In genomic region chr21:15058718-15059316, GRCh38 we compare ENCODE assay signal across 9 cellular contexts. TPM values are rescaled to one million over a fixed set of nuclear protein-coding genes. Genes with fewer than 3 reads are reported as not detected.
DNase-seq lines count a peak whose midpoint lies in the region; ATAC-seq and TF ChIP-seq lines count a peak whose summit lies in the region.
"Had no signal": no experiment of that assay in that cellular context is flagged by ENCODE, and none has a peak within 500 bp of the region (broad histone marks: within the 10 kb centered on the region; RNA-seq: fewer than 3 reads in every experiment).

No MANE protein-coding gene starts in this region.

- H3K4me1 Mint-ChIP-seq in activated CD8-positive, alpha-beta memory T cell treated with anti-CD3 and anti-CD28 coated beads, Interleukin-2, amount 10 ng/mL, durations not matched to agents 7 days and 5 days: peaks cover 56% of the 10 kb centered on the region
- peaks cover 43 to 93% of the 10 kb centered on the region in 2 donors for H3K4me1 Mint-ChIP-seq in stimulated activated naive B cell treated with anti-CD40 and anti-IgM and Interleukin-4, amounts not matched to agents 10 μg/mL and 1 μg/mL and 100 μg/mL, for 72 hours

- CTCF ChIA-PET in activated CD8-positive, alpha-beta memory T cell treated with anti-CD3 and anti-CD28 coated beads, Interleukin-2, amount 10 ng/mL, durations not matched to agents 7 days and 5 days (lab: Charles Lee): interaction anchor here (0.9 kb wide), 1 partner anchor 8 kb away, joined by 3 read pairs; no protein-coding TSS in a partner anchor
- CTCF ChIA-PET in PC-9 (lab: Charles Lee): no interaction called here

- H3K27ac Mint-ChIP-seq in activated CD8-positive, alpha-beta memory T cell treated with anti-CD3 and anti-CD28 coated beads, Interleukin-2, amount 10 ng/mL, durations not matched to agents 7 days and 5 days: peak overlapping the region; percentile 22
- peak overlapping the region; percentile 49 for H3K27ac Mint-ChIP-seq in stimulated activated naive B cell treated with anti-CD40 and anti-IgM and Interleukin-4, amounts not matched to agents 10 μg/mL and 1 μg/mL and 100 μg/mL, for 72 hours

- POLR2A ChIA-PET in PC-9 (lab: Charles Lee; ENCODE audit: unreplicated experiment): no interaction called here

- H3K36me3 Mint-ChIP-seq in activated CD8-positive, alpha-beta memory T cell treated with anti-CD3 and anti-CD28 coated beads, Interleukin-2, amount 10 ng/mL, durations not matched to agents 7 days and 5 days: no peaks in the 10 kb centered on the region
- H3K36me3 Mint-ChIP-seq in stimulated activated naive B cell treated with anti-CD40 and anti-IgM and Interleukin-4, amounts not matched to agents 10 μg/mL and 1 μg/mL and 100 μg/mL, for 72 hours: peaks cover 0 to 5% of the 10 kb centered on the region in 2 donors

- H2AFZ ChIP-seq in PC-9: no peak overlapping the region

- H3K4me3 Mint-ChIP-seq in activated CD8-positive, alpha-beta memory T cell treated with anti-CD3 and anti-CD28 coated beads, Interleukin-2, amount 10 ng/mL, durations not matched to agents 7 days and 5 days: peak overlapping the region; percentile 35
- H3K4me3 Mint-ChIP-seq in stimulated activated naive B cell treated with anti-CD40 and anti-IgM and Interleukin-4, amounts not matched to agents 10 μg/mL and 1 μg/mL and 100 μg/mL, for 72 hours: peak overlapping the region; percentile 74 to 77

- no peaks in the 10 kb centered on the region for H3K9me2 ChIP-seq in PC-9 (ENCODE audit: insufficient read depth)

- no TSS peak for BruUV-seq in PC-9 (replicated peaks; lab: Mats Ljungman, UMichigan)

- no peaks in the 10 kb centered on the region for H3K9me3 Mint-ChIP-seq in activated CD8-positive, alpha-beta memory T cell treated with anti-CD3 and anti-CD28 coated beads, Interleukin-2, amount 10 ng/mL, durations not matched to agents 7 days and 5 days (ENCODE audit: low read depth)
- no peaks in the 10 kb centered on the region for H3K9me3 Mint-ChIP-seq in stimulated activated naive B cell treated with anti-CD40 and anti-IgM and Interleukin-4, amounts not matched to agents 10 μg/mL and 1 μg/mL and 100 μg/mL, for 72 hours

- H3K27me3 ChIP-seq in PC-9 (ENCODE audit: insufficient read depth, low read depth) (no peaks in the 10 kb centered on the region), body of pancreas (no peaks in the 10 kb centered on the region)

- ATAC-seq in activated CD8-positive, alpha-beta memory T cell treated with anti-CD3 and anti-CD28 coated beads, Interleukin-2, amount 10 ng/mL, durations not matched to agents 7 days and 5 days: peak; percentile 44
- no peak for ATAC-seq in stimulated activated naive B cell treated with anti-CD40 and anti-IgM and Interleukin-4, amounts not matched to agents 10 μg/mL and 1 μg/mL and 100 μg/mL, for 72 hours (replicated peaks)
- no peak for ATAC-seq in HG03280 (IDR thresholded peaks at IDR 0.05; ENCODE audit: unreplicated experiment)
- ATAC-seq in body of pancreas: no peak

- H3K27ac ChIP-seq in PC-9: peak overlapping the region; percentile 24; the same call in 1 of the 2 replicates
- H3K27ac ChIP-seq in body of pancreas: peak overlapping the region in 1 of 4 donors; percentile 40

- peak overlapping the region; percentile 87 for H3K4me2 ChIP-seq in PC-9

- no peak for TF ChIP-seq CTCF in PC-9 (conservative IDR thresholded peaks at IDR 0.05)
- no peak for TF ChIP-seq CTCF in fibroblast of pulmonary artery (IDR thresholded peaks at IDR 0.05; ENCODE audit: low read length, missing control alignments)
- no peak for TF ChIP-seq CTCF in body of pancreas (IDR thresholded peaks at IDR 0.05)

- TF ChIP-seq POLR2A in body of pancreas (IDR thresholded peaks at IDR 0.05): no peak

- H3K4me1 ChIP-seq in PC-9 (replicated peaks; ENCODE audit: insufficient read depth) (peaks cover 50% of the 10 kb centered on the region), body of pancreas (peaks cover 83% of the 10 kb centered on the region)

- H3K79me2 ChIP-seq in PC-9 (ENCODE audit: low read depth): peaks cover 100% of the 10 kb centered on the region

- H4K20me1 ChIP-seq in PC-9 (ENCODE audit: insufficient read depth): peaks cover 21% of the 10 kb centered on the region

- H3K36me3 ChIP-seq in PC-9 (ENCODE audit: low read depth) (peaks cover 33% of the 10 kb centered on the region), body of pancreas (replicated peaks in 1 of 2; ENCODE audit: insufficient read depth in 1 of 2, low read depth in 2 of 2) (no peaks in the 10 kb centered on the region)

- no peak for DNase-seq in activated CD8-positive, alpha-beta memory T cell treated with anti-CD3 and anti-CD28 coated beads, Interleukin-2, amount 10 ng/mL, durations not matched to agents 7 days and 5 days
- no peak for DNase-seq in activated CD8-positive, alpha-beta memory T cell treated with anti-CD3 and anti-CD28 coated beads, Interleukin-2, amount 50 U/mL, for 4 hours
- no peak for DNase-seq in PC-9
- DNase-seq in fibroblast of pulmonary artery (ENCODE audit: low read depth): peak; percentile 48
- no peak for DNase-seq in stimulated activated naive B cell treated with anti-CD40 and anti-IgM and Interleukin-4, amounts not matched to agents 10 μg/mL and 1 μg/mL and 100 μg/mL, for 72 hours
- no peak for DNase-seq in body of pancreas
- DNase-seq in NK-92 treated with Interleukin-12 subunit alpha and Interleukin-12 subunit beta, amount 100 ng/mL, for 24 hours (lab: John Stamatoyannopoulos, UW): no peak
- DNase-seq: DMS79 had no signal

- no peaks in the 10 kb centered on the region for H3F3A ChIP-seq in PC-9 (ENCODE audit: insufficient read depth, low read depth)

- H3K27me3 Mint-ChIP-seq in activated CD8-positive, alpha-beta memory T cell treated with anti-CD3 and anti-CD28 coated beads, Interleukin-2, amount 10 ng/mL, durations not matched to agents 7 days and 5 days: peaks cover 26% of the 10 kb centered on the region
- no peaks in the 10 kb centered on the region for H3K27me3 Mint-ChIP-seq in stimulated activated naive B cell treated with anti-CD40 and anti-IgM and Interleukin-4, amounts not matched to agents 10 μg/mL and 1 μg/mL and 100 μg/mL, for 72 hours

- WGBS in body of pancreas, 2 donors: 45 to 49% methylated on average over 2 of the region's 2 CpGs

- intact Hi-C loops in PC-9 (cut with micrococcal nuclease; ENCODE audit: unreplicated experiment) (no loop called here), body of pancreas (cut with DNase I) (no loop called here)

- H3K4me3 ChIP-seq in PC-9 (peak overlapping the region; percentile 86; the same call in 1 of the 2 replicates), fibroblast of pulmonary artery (replicated peaks; ENCODE audit: low read depth, low read length) (peak overlapping the region; percentile 39), body of pancreas (no peak overlapping the region)

- H3K9me3 ChIP-seq in PC-9 (ENCODE audit: insufficient read depth, low read depth) (peaks cover 7% of the 10 kb centered on the region; the same call in 1 of the 2 replicates), body of pancreas (no peaks in the 10 kb centered on the region)

RNA-seq across cellular contexts. Expression of gene NRIP1, which starts 6.0 kb away (rescaled TPM):
- total RNA-seq in activated CD8-positive, alpha-beta memory T cell treated with anti-CD3 and anti-CD28 coated beads, Interleukin-2, amount 10 ng/mL, durations not matched to agents 7 days and 5 days: 10 to 100 TPM; 13.2 to 18.8 TPM
- 25.2 and 33.0 TPM in 2 replicates for total RNA-seq in PC-9 (2021)
- 10 to 100 TPM; 18.5 to 27.8 TPM for total RNA-seq in body of pancreas

Comparison
In these comparisons a context has a peak if more than half of its experiments do, and no peak if none do; other contexts are left out.
1. H3K4me3 ChIP-seq: peak in PC-9 (single experiment) and fibroblast of pulmonary artery (single experiment); none in body of pancreas (0 of 2).